ENCODE assay signal across 15 cellular contexts in the genomic region with DNA sequence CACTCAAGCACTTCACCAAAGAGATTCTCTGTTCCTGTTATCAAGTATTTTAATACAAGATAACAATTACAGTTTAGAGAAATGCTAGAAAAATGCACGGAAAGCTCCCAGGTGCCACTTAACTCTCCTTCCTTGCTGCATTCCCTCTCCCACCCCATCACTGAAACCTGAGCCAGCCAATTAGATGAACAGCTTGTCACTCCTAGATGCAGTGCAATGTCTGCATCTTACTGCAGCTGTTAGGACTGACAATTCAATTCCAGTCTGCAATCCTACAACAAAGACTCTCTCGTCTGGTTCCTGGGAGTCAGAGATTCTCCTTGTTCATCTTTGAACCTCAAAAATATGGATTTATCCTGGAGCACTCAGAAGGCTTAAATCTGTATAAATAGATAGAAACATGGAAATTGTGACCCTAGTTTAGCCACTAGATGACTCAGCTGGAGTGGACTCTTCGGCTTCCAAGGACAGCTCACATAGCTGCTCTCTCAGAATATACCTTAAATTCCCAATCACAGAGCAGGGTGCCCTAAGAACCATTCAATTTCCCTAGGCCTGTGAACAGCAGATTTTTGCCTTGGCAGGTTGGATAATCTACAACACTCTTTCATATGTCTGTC.
DNase-seq lines count a peak whose midpoint lies in the region; ATAC-seq and TF ChIP-seq lines count a peak whose summit lies in the region.
"Had no signal": no experiment of that assay in that cellular context is flagged by ENCODE, and none has a peak within 500 bp of the region (broad histone marks: within the 10 kb centered on the region; RNA-seq: fewer than 3 reads in every experiment).

No MANE protein-coding gene starts in this region.

- no peaks in the 10 kb centered on the region for H4K20me1 ChIP-seq in IMR-90 (ENCODE audit: insufficient read depth, low read length)

- H3K36me3 ChIP-seq in IMR-90 (ENCODE audit: control insufficient read depth, insufficient read depth, low read length) (no peaks in the 10 kb centered on the region), lower lobe of right lung (no peaks in the 10 kb centered on the region), spleen (no peaks in the 10 kb centered on the region)
- H3K36me3 ChIP-seq: gastroesophageal sphincter had no signal

- no peak overlapping the region for H3K4me2 ChIP-seq in IMR-90 (ENCODE audit: low read depth, low read length)

- no peak overlapping the region for H4K91ac ChIP-seq in IMR-90 (ENCODE audit: insufficient read depth, low read depth, low read length)

- H4K5ac ChIP-seq in IMR-90 (ENCODE audit: low read depth, low read length) = no peak overlapping the region

- H3K4me3 ChIP-seq in IMR-90 (ENCODE audit: insufficient read depth, low read depth, low read length) (no peak overlapping the region), lower lobe of right lung (no peak overlapping the region), spleen (no peak overlapping the region)
- H3K4me3 ChIP-seq: body of pancreas, gastroesophageal sphincter had no signal

- dilution Hi-C loops in IMR-90 (cut with HindIII; ENCODE audit: low sequenced_read_pairs, unreplicated experiment) = no loop called here

- BruUV-seq in IMR-90 (replicated peaks; lab: Mats Ljungman, UMichigan) = no TSS peak

- H3K14ac ChIP-seq in IMR-90 (replicated peaks; ENCODE audit: low read depth, low read length) = no peak overlapping the region

- TF ChIP-seq RAD21 in IMR-90 (IDR thresholded peaks at IDR 0.05; ENCODE audit: low read length) = no peak

- H2AK5ac ChIP-seq in IMR-90 (ENCODE audit: low read depth, low read length) = no peak overlapping the region

- 20% methylated on average over 1 of the region's 3 CpGs; no CpG with 5 or more reads in 1 of the 2 experiments for WGBS in IMR-90 (ENCODE audit: extremely low coverage in 2 of 2, insufficient read length in 1 of 2), 2 experiments
- 70 to 84% (median 76%) methylated on average over 3 of the region's 3 CpGs for WGBS in spleen, 5 donors

- H3K27me3 ChIP-seq in IMR-90 (ENCODE audit: control insufficient read depth, insufficient read depth, low read length) (no peaks in the 10 kb centered on the region), lower lobe of right lung (ENCODE audit: low read depth) (no peaks in the 10 kb centered on the region), spleen (replicated peaks in 1 of 7) (no peaks in the 10 kb centered on the region)
- H3K27me3 ChIP-seq: body of pancreas, gastroesophageal sphincter had no signal

- no peak overlapping the region for H4K8ac ChIP-seq in IMR-90 (ENCODE audit: low read depth in 2 of 2, low read length in 2 of 2)

- no peak overlapping the region for H2BK20ac ChIP-seq in IMR-90 (ENCODE audit: low read depth, low read length)

- POLR2A ChIA-PET in IMR-90 (lab: Charles Lee; ENCODE audit: unreplicated experiment) = no interaction called here

- H3K9me3 ChIP-seq in IMR-90 (ENCODE audit: control insufficient read depth, insufficient read depth, low read length) = no peaks in the 10 kb centered on the region
- H3K9me3 ChIP-seq in lower lobe of right lung = no peaks in the 10 kb centered on the region
- no peaks in the 10 kb centered on the region for H3K9me3 ChIP-seq in spleen
- H3K9me3 ChIP-seq: body of pancreas, gastroesophageal sphincter had no signal

- H3K27ac ChIP-seq in IMR-90 (ENCODE audit: insufficient read depth, low read length) = no peak overlapping the region
- H3K27ac ChIP-seq in lower lobe of right lung = no peak overlapping the region
- no peak overlapping the region for H3K27ac ChIP-seq in spleen
- H3K27ac ChIP-seq: body of pancreas, gastroesophageal sphincter had no signal

- H2BK120ac ChIP-seq in IMR-90 (ENCODE audit: low read depth, low read length) = no peak overlapping the region

- H3K9me1 ChIP-seq in IMR-90 (ENCODE audit: insufficient read depth, low read length) = no peaks in the 10 kb centered on the region

- no peak overlapping the region for H3K4ac ChIP-seq in IMR-90 (ENCODE audit: low read depth, low read length)

- ATAC-seq in IMR-90 (ENCODE audit: low read depth) (peak; percentile 59), SK-N-SH treated with all-trans-retinoic acid at 6 μM for 48 hours (no peak), lower lobe of right lung (no peak), GM21723 (IDR thresholded peaks at IDR 0.05; ENCODE audit: unreplicated experiment) (no peak)
- ATAC-seq: body of pancreas; gastroesophageal sphincter; stimulated activated naive B cell treated with anti-CD40 and anti-IgM and Interleukin-4, amounts not matched to agents 10 μg/mL and 1 μg/mL and 100 μg/mL, for 72 hours had no signal

- DNase-seq in COR-L47 (lab: John Stamatoyannopoulos, UW) (peak; percentile 39), IMR-90 (peak; percentile 4), NCI-H748 treated with DMSO at 0.1 percent for 48 hours (lab: John Stamatoyannopoulos, UW) (peak; percentile 20), iPS-NIHi11 (ENCODE audit: low spot score) (peak; percentile 42), lower lobe of right lung (no peak), spleen (no peak)
- DNase-seq: activated gamma-delta T cell treated with Interleukin-2 at 50 U/mL for 16 hours; body of pancreas; DMS79 treated with DMSO at 0.1 percent for 48 hours; SIG-M5; stimulated activated CD4-positive, alpha-beta T cell treated with anti-CD3 and anti-CD28 coated beads, Interleukin-4, amount 100 ng/mL, for 4 hours; stimulated activated naive B cell treated with anti-CD40 and anti-IgM and Interleukin-4, amounts not matched to agents 10 μg/mL and 1 μg/mL and 100 μg/mL, for 72 hours had no signal

- CTCF ChIA-PET in IMR-90 (lab: Yijun Ruan, JAX) = no interaction called here

- TF ChIP-seq POLR2A in IMR-90 (IDR thresholded peaks at IDR 0.05; ENCODE audit: low read depth, low read length) = no peak
- no peak for TF ChIP-seq POLR2A in spleen (IDR thresholded peaks at IDR 0.05)

- no peak overlapping the region for H2AK9ac ChIP-seq in IMR-90 (replicated peaks; ENCODE audit: low read depth, low read length, poor library complexity)

- no peak overlapping the region for H3K56ac ChIP-seq in IMR-90 (ENCODE audit: extremely low read depth, insufficient read depth, low read length)

- no peak overlapping the region for H2BK15ac ChIP-seq in IMR-90 (ENCODE audit: low read depth, low read length)

- no peak overlapping the region for H3K23ac ChIP-seq in IMR-90 (ENCODE audit: low read depth, low read length)

- in situ Hi-C loops in IMR-90 (cut with MboI; ENCODE audit: low sequenced_read_pairs) = no loop called here

- H2AFZ ChIP-seq in IMR-90 (replicated peaks; ENCODE audit: low read length, poor library complexity) = no peak overlapping the region

- no peaks in the 10 kb centered on the region; the same call in 1 of the 2 replicates for H3K4me1 ChIP-seq in IMR-90 (ENCODE audit: control insufficient read depth, insufficient read depth, low read length)
- no peaks in the 10 kb centered on the region for H3K4me1 ChIP-seq in lower lobe of right lung
- H3K4me1 ChIP-seq in spleen = no peaks in the 10 kb centered on the region
- H3K4me1 ChIP-seq: body of pancreas, gastroesophageal sphincter had no signal

- TF ChIP-seq CTCF in IMR-90 (conservative IDR thresholded peaks at IDR 0.05; ENCODE audit: low read depth, low read length) = no peak
- TF ChIP-seq CTCF in lower lobe of right lung (IDR thresholded peaks at IDR 0.05) = no peak
- TF ChIP-seq CTCF in spleen (IDR thresholded peaks at IDR 0.05 in 8 of 11, conservative IDR thresholded peaks at IDR 0.05 in 3 of 11) = no peak

- no peak overlapping the region for H3K9ac ChIP-seq in IMR-90 (ENCODE audit: low read depth, low read length)

- H2BK5ac ChIP-seq in IMR-90 (ENCODE audit: low read depth, low read length, poor library complexity, severe bottlenecking) = no peak overlapping the region

- intact Hi-C loops in IMR-90 (cut with micrococcal nuclease) (no loop called here), lower lobe of right lung (cut with DNase I) (no loop called here), spleen (cut with DNase I; ENCODE audit: low total_unique reads) (no loop called here)

- H3K79me1 ChIP-seq in IMR-90 (ENCODE audit: low read depth in 1 of 2, low read length in 2 of 2) = no peaks in the 10 kb centered on the region

- H3K18ac ChIP-seq in IMR-90 (ENCODE audit: low read depth, low read length) = no peak overlapping the region

TF ChIP-seq in IMR-90, 13 proteins besides CTCF, POLR2A, EP300 and RAD21:
- TF ChIP-seq CEBPB (IDR thresholded peaks at IDR 0.05; ENCODE audit: low read depth, low read length) = no peak
- no peak for TF ChIP-seq NFE2L2 (IDR thresholded peaks at IDR 0.05; ENCODE audit: low read depth, low read length)
- no peak for TF ChIP-seq MAFK (IDR thresholded peaks at IDR 0.05; ENCODE audit: low read depth, low read length)
- TF ChIP-seq CHD1 (IDR thresholded peaks at IDR 0.05; ENCODE audit: low read depth, low read length) = no peak
- no peak for TF ChIP-seq MXI1 (IDR thresholded peaks at IDR 0.05; ENCODE audit: borderline replicate concordance, low read depth, low read length)
- TF ChIP-seq, protein P1, sequence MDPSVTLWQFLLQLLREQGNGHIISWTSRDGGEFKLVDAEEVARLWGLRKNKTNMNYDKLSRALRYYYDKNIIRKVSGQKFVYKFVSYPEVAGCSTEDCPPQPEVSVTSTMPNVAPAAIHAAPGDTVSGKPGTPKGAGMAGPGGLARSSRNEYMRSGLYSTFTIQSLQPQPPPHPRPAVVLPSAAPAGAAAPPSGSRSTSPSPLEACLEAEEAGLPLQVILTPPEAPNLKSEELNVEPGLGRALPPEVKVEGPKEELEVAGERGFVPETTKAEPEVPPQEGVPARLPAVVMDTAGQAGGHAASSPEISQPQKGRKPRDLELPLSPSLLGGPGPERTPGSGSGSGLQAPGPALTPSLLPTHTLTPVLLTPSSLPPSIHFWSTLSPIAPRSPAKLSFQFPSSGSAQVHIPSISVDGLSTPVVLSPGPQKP (IDR thresholded peaks at IDR 0.05; ENCODE audit: borderline replicate concordance, low read depth, low read length) = no peak

TF ChIP-seq in SK-N-SH treated with all-trans-retinoic acid at 6 μM for 48 hours, 23 proteins besides CTCF, POLR2A, EP300 and RAD21 (continues in another document):
- TF ChIP-seq SNAI2 (CRISPR knock-in tag; IDR thresholded peaks at IDR 0.05) (no peak), ISL1 (CRISPR knock-in tag; IDR thresholded peaks at IDR 0.05) (no peak), TCF4 (CRISPR knock-in tag; IDR thresholded peaks at IDR 0.05; ENCODE audit: borderline replicate concordance) (no peak), TOX (CRISPR knock-in tag; IDR thresholded peaks at IDR 0.05; ENCODE audit: borderline replicate concordance) (no peak)
- TF ChIP-seq, protein P2, sequence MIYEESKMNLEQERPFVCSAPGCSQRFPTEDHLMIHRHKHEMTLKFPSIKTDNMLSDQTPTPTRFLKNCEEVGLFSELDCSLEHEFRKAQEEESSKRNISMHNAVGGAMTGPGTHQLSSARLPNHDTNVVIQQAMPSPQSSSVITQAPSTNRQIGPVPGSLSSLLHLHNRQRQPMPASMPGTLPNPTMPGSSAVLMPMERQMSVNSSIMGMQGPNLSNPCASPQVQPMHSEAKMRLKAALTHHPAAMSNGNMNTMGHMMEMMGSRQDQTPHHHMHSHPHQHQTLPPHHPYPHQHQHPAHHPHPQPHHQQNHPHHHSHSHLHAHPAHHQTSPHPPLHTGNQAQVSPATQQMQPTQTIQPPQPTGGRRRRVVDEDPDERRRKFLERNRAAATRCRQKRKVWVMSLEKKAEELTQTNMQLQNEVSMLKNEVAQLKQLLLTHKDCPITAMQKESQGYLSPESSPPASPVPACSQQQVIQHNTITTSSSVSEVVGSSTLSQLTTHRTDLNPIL (CRISPR knock-in tag; IDR thresholded peaks at IDR 0.05; ENCODE audit: low read depth) = no peak

Comparison
In these comparisons a context has a peak if more than half of its experiments do, and no peak if none do; other contexts are left out.
1. DNase-seq: peak in COR-L47 (single experiment), IMR-90 (single experiment), NCI-H748 treated with DMSO at 0.1 percent for 48 hours (single experiment) and iPS-NIHi11 (single experiment); none in lower lobe of right lung (single experiment) and spleen (single experiment).